ENCODE assay signal across 8 cellular contexts in genomic region chr14:90758028-90758889, GRCh38. TPM values are rescaled to one million over a fixed set of nuclear protein-coding genes. Genes with fewer than 3 reads are reported as not detected.
DNase-seq lines count a peak whose midpoint lies in the region; ATAC-seq and TF ChIP-seq lines count a peak whose summit lies in the region.

No MANE protein-coding gene starts in this region.

- H3K9me3 Mint-ChIP-seq in activated T-cell treated with anti-CD3 and anti-CD28 coated beads, Interleukin-2, amount 50 U/mL, for 72 hours = peaks cover 5% of the 10 kb centered on the region in 2 donors
- peaks cover 0 to 12% (median 9%) of the 10 kb centered on the region in 9 donors for H3K9me3 Mint-ChIP-seq in naive thymus-derived CD8-positive, alpha-beta T cell
- peaks cover 0 to 1% of the 10 kb centered on the region in 2 donors for H3K9me3 Mint-ChIP-seq in stimulated activated naive B cell treated with anti-CD40 and anti-IgM and Interleukin-4, amounts not matched to agents 10 μg/mL and 1 μg/mL and 100 μg/mL, for 72 hours

- peak overlapping the region; percentile 99 for H2AFZ ChIP-seq in PC-3 (ENCODE audit: low read length)

- H3K36me3 Mint-ChIP-seq in activated T-cell treated with anti-CD3 and anti-CD28 coated beads, Interleukin-2, amount 50 U/mL, for 72 hours (ENCODE audit: insufficient read depth in 2 of 2) = peaks cover 4 to 8% of the 10 kb centered on the region in 2 donors
- peaks cover 2 to 8% (median 4%) of the 10 kb centered on the region in 3 donors for H3K36me3 Mint-ChIP-seq in naive thymus-derived CD8-positive, alpha-beta T cell
- H3K36me3 Mint-ChIP-seq in stimulated activated naive B cell treated with anti-CD40 and anti-IgM and Interleukin-4, amounts not matched to agents 10 μg/mL and 1 μg/mL and 100 μg/mL, for 72 hours = peaks cover 0 to 2% of the 10 kb centered on the region in 2 donors

- no peaks in the 10 kb centered on the region for H3K9me2 ChIP-seq in PC-3 (replicated peaks; ENCODE audit: low read length)

- peaks cover 37% of the 10 kb centered on the region for H3K4me1 Mint-ChIP-seq in activated T-cell treated with anti-CD3 and anti-CD28 coated beads, Interleukin-2, amount 50 U/mL, for 72 hours (ENCODE audit: low read depth)
- peaks cover 6 to 22% (median 17%) of the 10 kb centered on the region in 4 donors for H3K4me1 Mint-ChIP-seq in naive thymus-derived CD8-positive, alpha-beta T cell
- H3K4me1 Mint-ChIP-seq in stimulated activated naive B cell treated with anti-CD40 and anti-IgM and Interleukin-4, amounts not matched to agents 10 μg/mL and 1 μg/mL and 100 μg/mL, for 72 hours = peaks cover 16 to 18% of the 10 kb centered on the region in 2 donors

- TF ChIP-seq CTCF in PC-3 (conservative IDR thresholded peaks at IDR 0.05; ENCODE audit: low read depth, low read length) = peak; percentile 79

- CTCF ChIA-PET in PC-3 (lab: Charles Lee) = interaction anchor here (0.5 to 2.2 kb wide), 16 partner anchors 11 to 705 kb away, joined by 3 to 12 read pairs (median 4); partner anchors contain the start of gene TTC7B

- DNase-seq in DMS79 (lab: John Stamatoyannopoulos, UW) (peak; percentile 85), PC-3 (peak; percentile 98), fibroblast of gingiva (ENCODE audit: low read depth) (peak; percentile 87)
- peak; percentile 82 for DNase-seq in Jurkat, Clone E6-1 (ENCODE audit: low read depth, low spot score)
- peak; percentile 95 to 98 for DNase-seq in activated T-cell treated with anti-CD3 and anti-CD28 coated beads, Interleukin-2, amount 50 U/mL, for 72 hours
- peak; percentile 87 to 98 (median 93) for DNase-seq in naive thymus-derived CD8-positive, alpha-beta T cell
- DNase-seq in stimulated activated naive B cell treated with anti-CD40 and anti-IgM and Interleukin-4, amounts not matched to agents 10 μg/mL and 1 μg/mL and 100 μg/mL, for 72 hours = peak; percentile 94

- intact Hi-C loops in PC-3 (cut with micrococcal nuclease) = loop anchor here (1.0 to 5.0 kb wide), 7 partner anchors 61 to 457 kb away; no protein-coding TSS in a partner anchor

- ATAC-seq in GM21619 (IDR thresholded peaks at IDR 0.05; ENCODE audit: unreplicated experiment) (peak; percentile 79), PC-3 (peak; percentile 96)
- ATAC-seq in activated T-cell treated with anti-CD3 and anti-CD28 coated beads, Interleukin-2, amount 50 U/mL, for 72 hours (replicated peaks in 1 of 2) = peak; percentile 93 to 94
- peak; percentile 91 to 93 for ATAC-seq in naive thymus-derived CD8-positive, alpha-beta T cell
- peak; percentile 89 to 92 for ATAC-seq in stimulated activated naive B cell treated with anti-CD40 and anti-IgM and Interleukin-4, amounts not matched to agents 10 μg/mL and 1 μg/mL and 100 μg/mL, for 72 hours (replicated peaks)

- peaks cover 6% of the 10 kb centered on the region for H3K27me3 Mint-ChIP-seq in activated T-cell treated with anti-CD3 and anti-CD28 coated beads, Interleukin-2, amount 50 U/mL, for 72 hours (ENCODE audit: low read depth)
- H3K27me3 Mint-ChIP-seq in naive thymus-derived CD8-positive, alpha-beta T cell = peaks cover 0 to 8% (median 3%) of the 10 kb centered on the region in 5 donors
- H3K27me3 Mint-ChIP-seq in stimulated activated naive B cell treated with anti-CD40 and anti-IgM and Interleukin-4, amounts not matched to agents 10 μg/mL and 1 μg/mL and 100 μg/mL, for 72 hours = peaks cover 0 to 3% of the 10 kb centered on the region in 2 donors

- POLR2A ChIA-PET in PC-3 (lab: Charles Lee; ENCODE audit: unreplicated experiment) = interaction anchor here (0.5 to 1.6 kb wide), 7 partner anchors 37 to 1674 kb away, joined by 3 to 15 read pairs (median 4); partner anchors contain the start of gene TTC7B
- POLR2A ChIA-PET in naive thymus-derived CD8-positive, alpha-beta T cell (lab: Charles Lee) = interaction anchor here (0.6 to 3.7 kb wide), 6 partner anchors 14 to 502 kb away, joined by 3 to 26 read pairs (median 4); partner anchors contain the start of genes CALM1 and PSMC1

- H3F3A ChIP-seq in PC-3 (ENCODE audit: low read length, unreplicated experiment) = no peaks in the 10 kb centered on the region

- peak overlapping the region; percentile 59 for H3K4me3 ChIP-seq in Jurkat, Clone E6-1 (ENCODE audit: low read length)
- peak overlapping the region; percentile 67 for H3K4me3 ChIP-seq in PC-3 (ENCODE audit: low read length)

- peak overlapping the region; percentile 95 for H3K4me2 ChIP-seq in PC-3 (ENCODE audit: low read length)

- no TSS peak for BruUV-seq in PC-3 (replicated peaks; lab: Mats Ljungman, UMichigan)

- peak overlapping the region; percentile 83 for H3K9ac ChIP-seq in PC-3 (ENCODE audit: low read length)

- H3K79me2 ChIP-seq in PC-3 (ENCODE audit: low read length) = no peaks in the 10 kb centered on the region

- peaks cover 9% of the 10 kb centered on the region for H3K9me3 ChIP-seq in PC-3 (ENCODE audit: low read length)

- peaks cover 6% of the 10 kb centered on the region; the same call in 1 of the 2 replicates for H3K36me3 ChIP-seq in PC-3 (ENCODE audit: low read depth, low read length)

- H3K27ac ChIP-seq in PC-3 (ENCODE audit: low read length) = peak overlapping the region; percentile 64

- peak overlapping the region; percentile 93 for H3K27ac Mint-ChIP-seq in activated T-cell treated with anti-CD3 and anti-CD28 coated beads, Interleukin-2, amount 50 U/mL, for 72 hours
- peak overlapping the region; percentile 64 to 93 (median 86) for H3K27ac Mint-ChIP-seq in naive thymus-derived CD8-positive, alpha-beta T cell
- peak overlapping the region; percentile 92 for H3K27ac Mint-ChIP-seq in stimulated activated naive B cell treated with anti-CD40 and anti-IgM and Interleukin-4, amounts not matched to agents 10 μg/mL and 1 μg/mL and 100 μg/mL, for 72 hours

- no peaks in the 10 kb centered on the region for H4K20me1 ChIP-seq in PC-3 (ENCODE audit: low read length)

- H3K4me1 ChIP-seq in PC-3 (ENCODE audit: insufficient read depth, low read length) = peaks cover 12% of the 10 kb centered on the region

- no peaks in the 10 kb centered on the region for H3K27me3 ChIP-seq in PC-3 (ENCODE audit: low read length)

- H3K4me3 Mint-ChIP-seq in activated T-cell treated with anti-CD3 and anti-CD28 coated beads, Interleukin-2, amount 50 U/mL, for 72 hours = peak overlapping the region; percentile 77 to 83
- H3K4me3 Mint-ChIP-seq in naive thymus-derived CD8-positive, alpha-beta T cell = peak overlapping the region; percentile 73 to 89 (median 84)
- H3K4me3 Mint-ChIP-seq in stimulated activated naive B cell treated with anti-CD40 and anti-IgM and Interleukin-4, amounts not matched to agents 10 μg/mL and 1 μg/mL and 100 μg/mL, for 72 hours = peak overlapping the region; percentile 85 to 91

RNA-seq across cellular contexts. Expression of gene TTC7B, which starts 58.0 kb away (rescaled TPM):
- polyA plus RNA-seq in Jurkat, Clone E6-1 (2012; ENCODE audit: insufficient read depth, insufficient read length) = 32.7 TPM
- 43.2 and 45.6 TPM in 2 replicates for total RNA-seq in PC-3 (2014; rRNA removed)
- total RNA-seq in activated T-cell treated with anti-CD3 and anti-CD28 coated beads, Interleukin-2, amount 50 U/mL, for 72 hours = 10 to 100 TPM in 1 of 2 donors, 1 to 10 TPM in 1; 9.2 to 10.7 TPM
- total RNA-seq in naive thymus-derived CD8-positive, alpha-beta T cell = under 1 TPM; 0.41 to 0.81 TPM
- polyA plus RNA-seq in naive thymus-derived CD8-positive, alpha-beta T cell = under 1 TPM; 0.01 to 0.50 (median 0.40) TPM

Comparison
In these comparisons a context has a peak if more than half of its experiments do, and no peak if none do; other contexts are left out.
1. Peak in every context shown above with its lines: DNase-seq, ATAC-seq, H3K4me3 ChIP-seq and H3K27ac ChIP-seq.
2. RNA of gene TTC7B, which starts 58.0 kb away (total RNA-seq): 43.2 to 45.6 TPM in PC-3 and 9.2 to 10.7 TPM in activated T-cell treated with anti-CD3 and anti-CD28 coated beads, Interleukin-2, amount 50 U/mL, for 72 hours; 0.41 to 0.81 TPM in naive thymus-derived CD8-positive, alpha-beta T cell; every median in the first group is over 4 times any median in the second.